Comparison of ENCODE assay signal across 9 cellular contexts in the genomic region with DNA sequence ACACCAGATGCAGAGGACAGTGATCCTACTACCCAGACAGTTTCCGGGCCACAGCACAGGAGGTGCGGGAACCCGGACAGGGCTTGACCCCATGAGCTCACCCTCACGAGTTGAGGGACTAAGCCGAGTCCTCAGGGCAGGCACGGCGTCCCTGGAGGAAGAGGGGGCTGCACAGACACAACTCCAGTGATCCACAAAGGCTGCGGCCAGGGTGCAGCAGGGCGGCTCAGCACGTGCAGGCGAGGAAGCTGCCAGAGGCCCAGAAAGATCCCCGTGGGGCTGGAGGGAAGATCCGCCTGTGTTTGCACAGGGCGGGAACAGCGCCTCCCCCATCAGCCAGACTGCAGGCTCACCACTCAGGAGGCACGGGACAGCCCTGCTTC. TPM values are rescaled to one million over a fixed set of nuclear protein-coding genes. Genes with fewer than 3 reads are reported as not detected.
DNase-seq lines count a peak whose midpoint lies in the region; ATAC-seq and TF ChIP-seq lines count a peak whose summit lies in the region.
"Had no signal": no experiment of that assay in that cellular context is flagged by ENCODE, and none has a peak within 500 bp of the region (broad histone marks: within the 10 kb centered on the region; RNA-seq: fewer than 3 reads in every experiment).

No MANE protein-coding gene starts in this region.

- no peak overlapping the region for H2AFZ ChIP-seq in trophoblast cell (ENCODE audit: insufficient read depth, low read length, poor library complexity)

- no peak overlapping the region for H2BK12ac ChIP-seq in trophoblast cell (ENCODE audit: low read length)

- no peak overlapping the region for H4K8ac ChIP-seq in trophoblast cell (ENCODE audit: low read depth, low read length)

- no peak overlapping the region for H4K91ac ChIP-seq in trophoblast cell (ENCODE audit: low read depth, low read length)

- no CpG with 5 or more reads among the region's 16 CpGs for WGBS in trophoblast cell (ENCODE audit: extremely low coverage, insufficient coverage, insufficient read length)

- H3K4me3 ChIP-seq in fibroblast of the aortic adventitia (ENCODE audit: low read depth, low read length): peak overlapping the region; percentile 37
- H3K4me3 ChIP-seq in trophoblast cell (ENCODE audit: low read depth, low read length): no peak overlapping the region

- no peaks in the 10 kb centered on the region for H3K27me3 ChIP-seq in trophoblast cell (ENCODE audit: insufficient read depth, low read length)
- H3K27me3 ChIP-seq: SJCRH30 had no signal

- no peak overlapping the region for H3K4ac ChIP-seq in trophoblast cell (ENCODE audit: low read depth, low read length)

- TF ChIP-seq CTCF in GM13977 (IDR thresholded peaks at IDR 0.05; ENCODE audit: extremely low read depth, insufficient read depth, missing control alignments): peak; percentile 2
- TF ChIP-seq CTCF in fibroblast of the aortic adventitia (IDR thresholded peaks at IDR 0.05; ENCODE audit: insufficient read depth, low read length): no peak

- H3K4me2 ChIP-seq in trophoblast cell (ENCODE audit: low read length): peak overlapping the region; percentile 8

- no peak overlapping the region for H3K14ac ChIP-seq in trophoblast cell (ENCODE audit: low read length)

- no peak overlapping the region for H4K12ac ChIP-seq in trophoblast cell (ENCODE audit: low read depth, low read length)

- peaks cover 6% of the 10 kb centered on the region for H3K79me1 ChIP-seq in trophoblast cell (ENCODE audit: low read length)

- no peak overlapping the region for H2AK5ac ChIP-seq in trophoblast cell (ENCODE audit: low read length)

- in situ Hi-C loops in GM13977 (cut with MboI; ENCODE audit: low pct_unique_long_range_greater_than_20kb, low sequenced_read_pairs, unreplicated experiment): loop anchor here (25.0 kb wide), 2 partner anchors 478 to 1203 kb away; a partner anchor contains a TSS

- peaks cover 1% of the 10 kb centered on the region for H3K9me3 ChIP-seq in trophoblast cell (ENCODE audit: insufficient read depth, low read depth, low read length)
- H3K9me3 ChIP-seq: SJCRH30 had no signal

- ATAC-seq in SK-N-SH treated with all-trans-retinoic acid at 6 μM for 48 hours: peak; percentile 22; the same call in 2 of the 3 replicates
- ATAC-seq in HG03378 (IDR thresholded peaks at IDR 0.05; ENCODE audit: unreplicated experiment): no peak
- no peak for ATAC-seq in GM21526 (IDR thresholded peaks at IDR 0.05; ENCODE audit: low FRiP score, unreplicated experiment)
- ATAC-seq in HG02885 (IDR thresholded peaks at IDR 0.05; ENCODE audit: poor library complexity, unreplicated experiment): no peak
- no peak for ATAC-seq in HG03280 (IDR thresholded peaks at IDR 0.05; ENCODE audit: unreplicated experiment)

- no peak overlapping the region for H2BK120ac ChIP-seq in trophoblast cell (ENCODE audit: insufficient read depth, low read length, poor library complexity)

- H3K23ac ChIP-seq in trophoblast cell (ENCODE audit: low read length): no peak overlapping the region

- H3K9ac ChIP-seq in trophoblast cell (ENCODE audit: low read length): no peak overlapping the region

- no peaks in the 10 kb centered on the region for H3K79me2 ChIP-seq in trophoblast cell (ENCODE audit: control insufficient read depth, insufficient read depth, low read length, poor library complexity)

- H3K27ac ChIP-seq in trophoblast cell (ENCODE audit: low read depth, low read length): no peak overlapping the region
- H3K27ac ChIP-seq: SJCRH30 had no signal

- no peak for DNase-seq in GM13977 (ENCODE audit: low spot score)
- no peak for DNase-seq in fibroblast of the aortic adventitia (ENCODE audit: low read depth)
- no peak for DNase-seq in trophoblast cell

- peaks cover 8 to 18% of the 10 kb centered on the region in 2 experiments for H3K4me1 ChIP-seq in trophoblast cell (ENCODE audit: control insufficient read depth in 1 of 2, insufficient read depth in 2 of 2, low read length in 2 of 2)
- H3K4me1 ChIP-seq: SJCRH30 had no signal

- H3K36me3 ChIP-seq in trophoblast cell (ENCODE audit: control insufficient read depth in 1 of 2, insufficient read depth in 2 of 2, low read length in 2 of 2): no peaks in the 10 kb centered on the region
- H3K36me3 ChIP-seq: SJCRH30 had no signal

- H3K18ac ChIP-seq in trophoblast cell (ENCODE audit: low read length): no peak overlapping the region

- no peak overlapping the region for H2BK5ac ChIP-seq in trophoblast cell (ENCODE audit: low read depth, low read length, poor library complexity)

TF ChIP-seq in SK-N-SH treated with all-trans-retinoic acid at 6 μM for 48 hours, 23 proteins besides CTCF, POLR2A, EP300 and RAD21:
- TF ChIP-seq ZNF8 (CRISPR knock-in tag; IDR thresholded peaks at IDR 0.05): no peak
- TF ChIP-seq TOX (CRISPR knock-in tag; IDR thresholded peaks at IDR 0.05; ENCODE audit: borderline replicate concordance): no peak
- TF ChIP-seq ZNF70 (CRISPR knock-in tag; IDR thresholded peaks at IDR 0.05): no peak
- TF ChIP-seq ARNTL (CRISPR knock-in tag; IDR thresholded peaks at IDR 0.05; ENCODE audit: borderline replicate concordance, low read depth): no peak
- TF ChIP-seq CSDC2 (CRISPR knock-in tag; IDR thresholded peaks at IDR 0.05): no peak
- TF ChIP-seq ZNF565 (CRISPR knock-in tag; conservative IDR thresholded peaks at IDR 0.05; ENCODE audit: low read depth): no peak
- TF ChIP-seq, protein P1, sequence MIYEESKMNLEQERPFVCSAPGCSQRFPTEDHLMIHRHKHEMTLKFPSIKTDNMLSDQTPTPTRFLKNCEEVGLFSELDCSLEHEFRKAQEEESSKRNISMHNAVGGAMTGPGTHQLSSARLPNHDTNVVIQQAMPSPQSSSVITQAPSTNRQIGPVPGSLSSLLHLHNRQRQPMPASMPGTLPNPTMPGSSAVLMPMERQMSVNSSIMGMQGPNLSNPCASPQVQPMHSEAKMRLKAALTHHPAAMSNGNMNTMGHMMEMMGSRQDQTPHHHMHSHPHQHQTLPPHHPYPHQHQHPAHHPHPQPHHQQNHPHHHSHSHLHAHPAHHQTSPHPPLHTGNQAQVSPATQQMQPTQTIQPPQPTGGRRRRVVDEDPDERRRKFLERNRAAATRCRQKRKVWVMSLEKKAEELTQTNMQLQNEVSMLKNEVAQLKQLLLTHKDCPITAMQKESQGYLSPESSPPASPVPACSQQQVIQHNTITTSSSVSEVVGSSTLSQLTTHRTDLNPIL (CRISPR knock-in tag; IDR thresholded peaks at IDR 0.05; ENCODE audit: low read depth): no peak

RNA-seq across cellular contexts. Expression of a gene that starts 45.9 kb away (rescaled TPM):
- not detected in 2 replicates for total RNA-seq in fibroblast of the aortic adventitia (ENCODE audit: low replicate concordance)
- polyA plus RNA-seq in trophoblast cell (2013): 0.18 and 0.37 TPM in 2 replicates
